ENCODE assay signal across 1 cellular context in the genomic region with DNA sequence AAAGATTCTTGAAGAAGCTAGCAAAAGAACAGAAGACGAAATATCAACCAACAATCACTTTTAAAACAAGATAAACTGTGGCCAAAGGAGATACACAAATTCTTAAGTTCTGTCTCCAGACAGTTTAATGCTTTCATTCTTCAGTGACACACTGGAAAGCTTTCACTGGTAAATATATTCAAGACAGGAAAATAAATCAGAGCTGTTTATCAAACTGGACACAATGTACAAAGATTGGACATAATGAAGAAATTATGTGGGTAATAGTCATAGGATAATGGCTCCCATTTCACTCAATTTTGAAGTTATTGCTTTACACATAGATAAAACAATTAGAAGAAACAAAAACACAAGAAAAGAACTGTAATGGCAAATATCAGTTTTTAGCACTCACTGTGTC.
TF ChIP-seq lines count a peak whose summit lies in the region.

No MANE protein-coding gene starts in this region.

TF ChIP-seq in SK-N-SH, 30 proteins besides CTCF, POLR2A, EP300 and RAD21 (continued from another document):
- TF ChIP-seq, protein P1, sequence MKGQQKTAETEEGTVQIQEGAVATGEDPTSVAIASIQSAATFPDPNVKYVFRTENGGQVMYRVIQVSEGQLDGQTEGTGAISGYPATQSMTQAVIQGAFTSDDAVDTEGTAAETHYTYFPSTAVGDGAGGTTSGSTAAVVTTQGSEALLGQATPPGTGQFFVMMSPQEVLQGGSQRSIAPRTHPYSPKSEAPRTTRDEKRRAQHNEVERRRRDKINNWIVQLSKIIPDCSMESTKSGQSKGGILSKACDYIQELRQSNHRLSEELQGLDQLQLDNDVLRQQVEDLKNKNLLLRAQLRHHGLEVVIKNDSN (IDR thresholded peaks at IDR 0.05; ENCODE audit: borderline replicate concordance, low read depth), result no peak
- no peak for TF ChIP-seq MAX (IDR thresholded peaks at IDR 0.05; ENCODE audit: low read depth)
TF ChIP-seq in SK-N-SH: peak in this region for 0.
